ENCODE assay signal across 8 cellular contexts in the genomic region with DNA sequence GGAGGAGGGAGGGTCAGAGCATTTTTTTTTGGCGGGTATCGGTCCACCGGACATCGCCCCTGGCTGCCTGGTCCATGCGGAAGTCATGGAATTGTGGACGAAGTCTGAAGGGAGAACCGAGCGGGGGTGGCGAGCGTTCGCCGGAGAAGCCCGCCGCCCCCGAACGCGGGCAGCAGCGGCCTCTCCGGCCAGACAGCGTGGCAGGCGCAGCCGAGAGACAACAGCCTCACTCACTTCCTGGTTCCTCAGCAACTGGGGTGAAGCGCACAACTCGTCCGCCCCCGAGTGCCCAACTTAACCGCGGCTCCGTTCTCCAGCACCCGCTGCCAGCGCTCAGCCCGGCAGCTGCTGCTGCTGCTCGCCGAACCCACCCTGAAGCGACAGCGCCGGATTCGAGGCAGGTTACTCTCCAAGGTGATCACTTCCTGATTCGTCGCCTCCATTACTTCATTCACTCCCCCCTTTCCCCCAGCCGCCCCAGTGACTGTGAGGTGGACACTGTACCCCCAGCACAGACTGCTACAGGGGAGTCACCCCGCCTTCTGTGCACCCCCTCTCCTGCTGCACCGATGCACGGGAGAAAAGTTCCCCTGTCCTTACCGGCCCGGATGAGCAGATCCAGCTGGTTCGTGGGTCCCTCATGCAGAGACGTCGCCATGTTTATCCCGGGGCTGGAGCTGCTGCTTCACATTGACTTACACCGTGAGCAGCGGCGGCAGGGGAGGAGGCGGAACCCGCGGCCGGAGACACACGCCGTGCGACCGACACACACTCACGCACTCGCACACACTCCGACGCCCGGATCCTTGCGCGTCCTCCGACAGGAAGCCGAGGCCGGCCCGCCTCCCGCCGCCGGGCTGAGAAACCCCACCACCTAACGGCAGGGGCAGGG.
DNase-seq lines count a peak whose midpoint lies in the region; ATAC-seq and TF ChIP-seq lines count a peak whose summit lies in the region.

No MANE protein-coding gene starts in this region.

- no peaks in the 10 kb centered on the region for H3K9me3 ChIP-seq in mononuclear cell (ENCODE audit: low read depth, low read length)

- no peaks in the 10 kb centered on the region for H3K27me3 ChIP-seq in HL-60 (ENCODE audit: insufficient read depth, poor library complexity, severe bottlenecking)
- no peaks in the 10 kb centered on the region for H3K27me3 ChIP-seq in mononuclear cell (ENCODE audit: insufficient read depth, low read length)

- peak overlapping the region; percentile 92 for H3K27ac ChIP-seq in HL-60 (replicated peaks)

- DNase-seq in COR-L47 (lab: John Stamatoyannopoulos, UW) (peak; percentile 96), HL-60 (ENCODE audit: low read depth in 1 of 2, low spot score in 1 of 2) (peak; percentile 77 to 93), NOMO-1 treated with DMSO at 0.1 percent for 48 hours (lab: John Stamatoyannopoulos, UW; ENCODE audit: unreplicated experiment) (peak; percentile 75), epidermal melanocyte (ENCODE audit: insufficient read length, low spot score) (peak; percentile 49)
- peak; percentile 69 for DNase-seq in activated CD8-positive, alpha-beta memory T cell treated with anti-CD3 and anti-CD28 coated beads, Interleukin-2, amount 50 U/mL, for 24 hours (ENCODE audit: extremely low read depth)
- peak; percentile 71 to 77 for DNase-seq in stimulated activated CD8-positive, alpha-beta memory T cell treated with anti-CD3 and anti-CD28 coated beads, Interleukin-2, amount 100 ng/mL, for 48 hours (ENCODE audit: low read depth in 2 of 2)

- TF ChIP-seq CTCF in HL-60 (IDR thresholded peaks at IDR 0.05; ENCODE audit: insufficient read depth, low read length) = no peak

- peak; percentile 63 for ATAC-seq in GM19455 (IDR thresholded peaks at IDR 0.05; ENCODE audit: unreplicated experiment)

- H3K4me1 ChIP-seq in mononuclear cell (ENCODE audit: insufficient read depth, low read length) = peaks cover 27% of the 10 kb centered on the region

- H3K4me3 ChIP-seq in HL-60 (replicated peaks; ENCODE audit: insufficient read depth, low read length) (peak overlapping the region; percentile 87), mononuclear cell (ENCODE audit: low read length) (peak overlapping the region; percentile 92)

Comparison
In these comparisons a context has a peak if more than half of its experiments do, and no peak if none do; other contexts are left out.
1. Peak in every context shown above with its lines: DNase-seq, ATAC-seq, H3K4me3 ChIP-seq and H3K27ac ChIP-seq.